Comparison of ENCODE assay signal across 17 cellular contexts in genomic region chr20:49426395-49426794, GRCh38. TPM values are rescaled to one million over a fixed set of nuclear protein-coding genes. Genes with fewer than 3 reads are reported as not detected.
"Had no signal": no experiment of that assay in that cellular context is flagged by ENCODE, and none has a peak within 500 bp of the region (broad histone marks: within the 10 kb centered on the region; RNA-seq: fewer than 3 reads in every experiment).

No MANE protein-coding gene starts in this region.

- ATAC-seq: stimulated activated naive B cell treated with anti-CD40 and anti-IgM and Interleukin-4, amounts not matched to agents 10 μg/mL and 1 μg/mL and 100 μg/mL, for 72 hours had no signal

- DNase-seq: activated CD4-positive, alpha-beta T cell treated with anti-CD3 and anti-CD28 coated beads for 4 hours; activated CD4-positive, alpha-beta T cell treated with anti-CD3 and anti-CD28 coated beads, Interleukin-2, amount 50 U/mL, for 48 hours; activated CD8-positive, alpha-beta memory T cell treated with anti-CD3 and anti-CD28 coated beads for 24 hours; activated effector memory CD4-positive, alpha-beta T cell treated with anti-CD3 and anti-CD28 coated beads, Interleukin-2, amount 50 U/mL, for 16 hours; activated naive CD4-positive, alpha-beta T cell treated with anti-CD3 and anti-CD28 coated beads for 36 hours; activated naive CD8-positive, alpha-beta T cell treated with anti-CD3 and anti-CD28 coated beads, Interleukin-2, amount 10 ng/mL, durations not matched to agents 7 days and 5 days; activated T-cell treated with anti-CD3 and anti-CD28 coated beads, Interleukin-2, amount 50 U/mL, for 1 hour; dermis blood vessel endothelial cell; effector CD8-positive, alpha-beta T cell; posterior cingulate gyrus; stimulated activated CD4-positive, alpha-beta T cell treated with anti-CD3 and anti-CD28 coated beads, Interleukin-15, amount 100 ng/mL, for 24 hours; stimulated activated CD4-positive, alpha-beta T cell treated with anti-CD3 and anti-CD28 coated beads, Interleukin-2, amount 100 ng/mL, for 24 hours; stimulated activated naive B cell treated with anti-CD40 and anti-IgM and Interleukin-4, amounts not matched to agents 10 μg/mL and 1 μg/mL and 100 μg/mL, for 72 hours; stomach; transverse colon had no signal

- H3K9me3 ChIP-seq: stomach, suprapubic skin, transverse colon had no signal

- H3K36me3 ChIP-seq: stomach, suprapubic skin, transverse colon had no signal

- H3K27ac ChIP-seq: epithelial cell of prostate, suprapubic skin had no signal

- H3K27me3 ChIP-seq: stomach had no signal

- H3K4me3 ChIP-seq: stomach, suprapubic skin, transverse colon had no signal

RNA-seq across cellular contexts. Expression of gene KCNB1, which starts 56.1 kb away (rescaled TPM):
- total RNA-seq: activated naive CD4-positive, alpha-beta T cell treated with anti-CD3 and anti-CD28 coated beads for 36 hours; dermis blood vessel endothelial cell had no signal
